In the genomic region with DNA sequence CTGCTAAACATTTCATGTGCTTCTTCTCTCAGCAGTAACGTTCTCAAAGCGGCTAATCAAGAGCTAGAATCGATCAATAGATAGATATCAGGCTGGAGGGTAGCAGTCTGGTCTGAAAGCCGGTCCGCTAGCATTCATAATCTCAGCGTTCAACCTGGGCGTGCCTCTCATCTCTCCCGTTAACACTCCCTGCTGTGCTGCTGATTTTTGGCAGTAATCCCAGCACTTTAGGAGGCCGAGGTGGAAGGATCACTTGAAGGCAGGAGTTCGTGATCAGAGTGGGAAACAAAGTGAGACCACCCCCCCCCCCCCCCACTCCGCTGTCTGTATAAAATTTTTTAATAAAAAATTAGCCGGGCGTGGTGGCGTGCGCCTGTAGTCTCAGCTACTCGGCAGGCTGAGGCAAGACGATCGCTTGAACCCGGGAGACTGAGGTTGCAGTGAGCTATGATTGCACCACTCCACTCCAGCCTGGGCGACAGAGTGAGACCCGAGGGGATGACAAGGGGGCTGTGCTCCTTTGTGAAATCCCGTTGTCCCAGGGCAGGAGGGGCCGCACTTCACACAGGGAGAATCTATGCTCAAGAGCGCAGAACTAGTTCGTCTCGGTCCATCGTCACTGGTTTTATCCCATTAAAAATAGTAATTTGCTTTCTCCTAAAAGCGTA, we compare ENCODE assay signal across 8 cellular contexts. TPM values are rescaled to one million over a fixed set of nuclear protein-coding genes. Genes with fewer than 3 reads are reported as not detected.
A peak's percentile ranks its signal among the peaks of the same experiment; 100 is the strongest.
DNase-seq lines count a peak whose midpoint lies in the region; ATAC-seq and TF ChIP-seq lines count a peak whose summit lies in the region.

No MANE protein-coding gene starts in this region.

- ATAC-seq in GM19043 (IDR thresholded peaks at IDR 0.05; ENCODE audit: low read depth, unreplicated experiment) (peak; percentile 15), HG03159 (IDR thresholded peaks at IDR 0.05; ENCODE audit: unreplicated experiment) (peak; percentile 25), body of pancreas (peak; percentile 37), left lung (peak; percentile 67)

- no peaks in the 10 kb centered on the region for H3K9me3 ChIP-seq in CD8-positive, alpha-beta memory T cell (ENCODE audit: low read length)
- H3K9me3 ChIP-seq in NT2/D1 (ENCODE audit: insufficient read depth, low read length): no peaks in the 10 kb centered on the region
- H3K9me3 ChIP-seq in body of pancreas: no peaks in the 10 kb centered on the region
- no peaks in the 10 kb centered on the region for H3K9me3 ChIP-seq in left lung
- no peaks in the 10 kb centered on the region for H3K9me3 ChIP-seq in testis

- peak overlapping the region in 7 of 8 donors; percentile 59 to 88 (median 80) for H3K27ac Mint-ChIP-seq in CD8-positive, alpha-beta memory T cell

- peak overlapping the region; percentile 91 to 96 (median 93) for H3K4me3 Mint-ChIP-seq in CD8-positive, alpha-beta memory T cell

- POLR2A ChIA-PET in CD8-positive, alpha-beta memory T cell (lab: Charles Lee): no interaction called here

- H3K36me3 ChIP-seq in CD8-positive, alpha-beta memory T cell (ENCODE audit: insufficient read depth, low read length): no peaks in the 10 kb centered on the region
- H3K36me3 ChIP-seq in NT2/D1 (ENCODE audit: insufficient read depth, insufficient read length, low read length) (peaks cover 2% of the 10 kb centered on the region), body of pancreas (replicated peaks in 1 of 2; ENCODE audit: insufficient read depth in 1 of 2, low read depth in 2 of 2) (no peaks in the 10 kb centered on the region), left lung (no peaks in the 10 kb centered on the region), testis (ENCODE audit: low read depth, missing control alignments) (no peaks in the 10 kb centered on the region)

- H3K4me3 ChIP-seq in CD8-positive, alpha-beta memory T cell (ENCODE audit: low read length): peak overlapping the region; percentile 95
- peak overlapping the region; percentile 61 for H3K4me3 ChIP-seq in NT2/D1 (ENCODE audit: insufficient read length, low read depth)
- H3K4me3 ChIP-seq in body of pancreas: peak overlapping the region; percentile 30 to 46
- H3K4me3 ChIP-seq in left lung: peak overlapping the region; percentile 49 to 69
- H3K4me3 ChIP-seq in testis: peak overlapping the region; percentile 57 to 66

- peaks cover 1 to 7% of the 10 kb centered on the region in 2 donors for H3K27me3 Mint-ChIP-seq in CD8-positive, alpha-beta memory T cell

- TF ChIP-seq POLR2A in body of pancreas (IDR thresholded peaks at IDR 0.05): no peak
- TF ChIP-seq POLR2A in testis (IDR thresholded peaks at IDR 0.05): no peak

- H3K9me3 Mint-ChIP-seq in CD8-positive, alpha-beta memory T cell: no peaks in the 10 kb centered on the region

- peaks cover 0 to 5% (median 0%) of the 10 kb centered on the region in 3 donors for H3K36me3 Mint-ChIP-seq in CD8-positive, alpha-beta memory T cell

- intact Hi-C loops in body of pancreas (cut with DNase I) (no loop called here), left lung (cut with DNase I) (no loop called here), testis (cut with DNase I; ENCODE audit: low total_unique reads) (no loop called here)

- peak in 1 of 5 donors; percentile 46 for DNase-seq in CD8-positive, alpha-beta memory T cell
- DNase-seq in NT2/D1 (ENCODE audit: low read depth, low spot score) (no peak), body of pancreas (peak in 3 of 4 donors; percentile 26 to 29 (median 27)), left lung (peak in 1 of 2 donors; percentile 75), testis (peak; percentile 48), globus pallidus (ENCODE audit: low spot score) (no peak)

- H3K9ac ChIP-seq in NT2/D1 (ENCODE audit: insufficient read length, low read depth): peak overlapping the region; percentile 77

- no peaks in the 10 kb centered on the region for H3K27me3 ChIP-seq in CD8-positive, alpha-beta memory T cell (ENCODE audit: insufficient read depth, low read length, poor library complexity, severe bottlenecking)
- peaks cover 15% of the 10 kb centered on the region for H3K27me3 ChIP-seq in NT2/D1 (ENCODE audit: insufficient read depth, insufficient read length)
- no peaks in the 10 kb centered on the region for H3K27me3 ChIP-seq in body of pancreas
- H3K27me3 ChIP-seq in left lung: no peaks in the 10 kb centered on the region
- H3K27me3 ChIP-seq in testis: no peaks in the 10 kb centered on the region

- WGBS in body of pancreas, 2 donors: 0 to 1% methylated on average over 23 to 28 of the region's 28 CpGs
- WGBS in testis, 2 donors: 0% methylated on average over 23 to 28 of the region's 28 CpGs

- TF ChIP-seq CTCF in body of pancreas (IDR thresholded peaks at IDR 0.05): no peak
- no peak for TF ChIP-seq CTCF in left lung (IDR thresholded peaks at IDR 0.05)
- no peak for TF ChIP-seq CTCF in testis (IDR thresholded peaks at IDR 0.05)

- peak overlapping the region; percentile 52 for H3K27ac ChIP-seq in CD8-positive, alpha-beta memory T cell (ENCODE audit: low read depth, low read length)
- H3K27ac ChIP-seq in body of pancreas: peak overlapping the region in 2 of 4 donors; percentile 31 to 52
- H3K27ac ChIP-seq in left lung: peak overlapping the region; percentile 57 to 76
- H3K27ac ChIP-seq in testis: peak overlapping the region in 1 of 2 donors; percentile 61

- CTCF ChIA-PET in CD8-positive, alpha-beta memory T cell (lab: Charles Lee): interaction anchor here (0.7 to 3.7 kb wide), 6 partner anchors 10 to 120 kb away, joined by 3 to 17 read pairs (median 5); partner anchors contain the start of gene MYOF

- H3K4me1 ChIP-seq in CD8-positive, alpha-beta memory T cell (ENCODE audit: insufficient read depth, low read length): peaks cover 12% of the 10 kb centered on the region
- H3K4me1 ChIP-seq in NT2/D1 (ENCODE audit: insufficient read depth, insufficient read length) (no peaks in the 10 kb centered on the region), body of pancreas (peaks cover 11% of the 10 kb centered on the region), left lung (peaks cover 0 to 26% of the 10 kb centered on the region in 2 donors), testis (no peaks in the 10 kb centered on the region)

- H3K4me1 Mint-ChIP-seq in CD8-positive, alpha-beta memory T cell: peaks cover 18 to 39% (median 24%) of the 10 kb centered on the region in 3 donors

RNA-seq across cellular contexts. Expression of gene CEP55, which starts 0.6 kb away (rescaled TPM):
- total RNA-seq in CD8-positive, alpha-beta memory T cell: 10 to 100 TPM; 41.2 to 44.4 TPM
- 0.97 TPM for polyA plus RNA-seq in CD8-positive, alpha-beta memory T cell
- total RNA-seq in body of pancreas: not detected
- total RNA-seq in left lung: 1 to 10 TPM; 3.4 to 9.5 TPM
- 10 to 100 TPM; 14.1 to 15.5 TPM for total RNA-seq in testis
- polyA plus RNA-seq in testis (ENCODE audit: insufficient read depth, low read depth, low replicate concordance): 28.1 TPM

RNA-seq across cellular contexts. Expression of gene MYOF, which starts 13.7 kb away (rescaled TPM):
- total RNA-seq in CD8-positive, alpha-beta memory T cell: 10 to 100 TPM; 57.0 to 62.8 TPM
- polyA plus RNA-seq in CD8-positive, alpha-beta memory T cell: not detected
- total RNA-seq in body of pancreas (10 to 100 TPM; 21.1 to 25.7 TPM), left lung (100 to 1,000 TPM; 241 to 295 TPM), testis (10 to 100 TPM in 1 of 2 donors, 1 to 10 TPM in 1; 9.4 to 12.3 TPM)
- polyA plus RNA-seq in testis (ENCODE audit: insufficient read depth, low read depth, low replicate concordance): 21.4 TPM

Comparison
In these comparisons a context has a peak if more than half of its experiments do, and no peak if none do; other contexts are left out.
1. DNase-seq: peak in body of pancreas (3 of 4) and testis (single experiment); none in NT2/D1 (single experiment) and globus pallidus (single experiment).
2. H3K4me3 ChIP-seq: peak in every context shown above with its lines; median percentile 95 in CD8-positive, alpha-beta memory T cell; 62 in testis; 61 in NT2/D1; 59 in left lung; 38 in body of pancreas.
3. ATAC-seq: peak in every context shown above with its lines; median percentile 67 in left lung; 37 in body of pancreas; 25 in HG03159; 15 in GM19043.
4. RNA of gene CEP55, which starts 0.6 kb away (total RNA-seq): 41.2 to 44.4 TPM in CD8-positive, alpha-beta memory T cell, 14.1 to 15.5 TPM in testis and 3.4 to 9.5 TPM in left lung; not detected in body of pancreas; every median in the first group is over 4 times any median in the second.